ENCODE assay signal across 17 cellular contexts in genomic region chr1:214287884-214288283, GRCh38. TPM values are rescaled to one million over a fixed set of nuclear protein-coding genes. Genes with fewer than 3 reads are reported as not detected.
DNase-seq lines count a peak whose midpoint lies in the region; ATAC-seq lines count a peak whose summit lies in the region.
"Had no signal": no experiment of that assay in that cellular context is flagged by ENCODE, and none has a peak within 500 bp of the region (broad histone marks: within the 10 kb centered on the region; RNA-seq: fewer than 3 reads in every experiment).

No MANE protein-coding gene starts in this region.

- peak in 1 of 2 donors; percentile 40 for ATAC-seq in naive thymus-derived CD8-positive, alpha-beta T cell
- no peak for ATAC-seq in right cardiac atrium

- H3K27ac ChIP-seq in SK-N-MC (peak overlapping the region; percentile 32; the same call in 1 of the 2 replicates), right cardiac atrium (ENCODE audit: low read length) (no peak overlapping the region)
- H3K27ac ChIP-seq: 22Rv1; BLaER1 treated with 17β-estradiol and CSF1 and Interleukin-3, amounts not matched to agents 10 nM and 100 nM had no signal

- DNase-seq in activated naive CD4-positive, alpha-beta T cell treated with Interleukin-2 at 50 U/mL for 16 hours = no peak
- DNase-seq in SK-N-MC (ENCODE audit: low read depth, low spot score) (no peak), HK-2 (ENCODE audit: unreplicated experiment) (no peak), SKM-1 treated with dmso at 0.1 percent for 144 hours (lab: John Stamatoyannopoulos, UW; ENCODE audit: unreplicated experiment) (no peak), right cardiac atrium (no peak)
- no peak for DNase-seq in naive thymus-derived CD8-positive, alpha-beta T cell
- DNase-seq: AML-193; CD4-positive, CD25-positive, alpha-beta regulatory T cell; COR-L47; DMS153; DMS79 treated with DMSO at 0.1 percent for 48 hours; GDM1; GOT3 had no signal

- H3K9ac ChIP-seq in SK-N-MC (ENCODE audit: insufficient read length) = no peak overlapping the region
- H3K9ac ChIP-seq: BLaER1 treated with 17β-estradiol and CSF1 and Interleukin-3, amounts not matched to agents 10 nM and 100 nM had no signal

- H3K36me3 Mint-ChIP-seq in activated naive CD4-positive, alpha-beta T cell treated with anti-CD3 and anti-CD28 coated beads, Interleukin-2, amount 50 U/mL, for 24 hours = peaks cover 20% of the 10 kb centered on the region
- H3K36me3 Mint-ChIP-seq in naive thymus-derived CD8-positive, alpha-beta T cell = peaks cover 11 to 23% (median 16%) of the 10 kb centered on the region in 3 donors

- H3K9me3 ChIP-seq in SK-N-MC (ENCODE audit: low read depth, low read length) = no peaks in the 10 kb centered on the region
- H3K9me3 ChIP-seq in right cardiac atrium (ENCODE audit: control insufficient read depth, low read length) = no peaks in the 10 kb centered on the region
- H3K9me3 ChIP-seq: HAP-1 had no signal

- 83% methylated on average over 6 of the region's 6 CpGs for WGBS in right cardiac atrium

- H3K4me1 ChIP-seq in right cardiac atrium (ENCODE audit: control insufficient read depth, insufficient read depth, low read length) = no peaks in the 10 kb centered on the region

- H3K27ac Mint-ChIP-seq in activated naive CD4-positive, alpha-beta T cell treated with anti-CD3 and anti-CD28 coated beads, Interleukin-2, amount 50 U/mL, for 24 hours = no peak overlapping the region
- peak overlapping the region in 5 of 10 donors; percentile 5 to 75 (median 49) for H3K27ac Mint-ChIP-seq in naive thymus-derived CD8-positive, alpha-beta T cell
- H3K27ac Mint-ChIP-seq: CD4-positive, CD25-positive, alpha-beta regulatory T cell had no signal

- no peaks in the 10 kb centered on the region for H3K27me3 ChIP-seq in right cardiac atrium (ENCODE audit: control insufficient read depth, insufficient read depth)
- H3K27me3 ChIP-seq: BLaER1 treated with 17β-estradiol and CSF1 and Interleukin-3, amounts not matched to agents 10 nM and 100 nM had no signal

- H3K36me3 ChIP-seq in SK-N-MC (ENCODE audit: insufficient read depth, low read length) = 0 out of 2 replicates have a peak, but pooled peaks cover 5% of the 10 kb centered on the region
- H3K36me3 ChIP-seq: HAP-1 had no signal

- no peaks in the 10 kb centered on the region for H3K9me3 Mint-ChIP-seq in activated naive CD4-positive, alpha-beta T cell treated with anti-CD3 and anti-CD28 coated beads, Interleukin-2, amount 50 U/mL, for 24 hours
- peaks cover 0 to 13% (median 0%) of the 10 kb centered on the region in 9 donors for H3K9me3 Mint-ChIP-seq in naive thymus-derived CD8-positive, alpha-beta T cell

- no peak overlapping the region for H3K4me3 ChIP-seq in SK-N-MC
- no peak overlapping the region for H3K4me3 ChIP-seq in right cardiac atrium (ENCODE audit: low read length)
- H3K4me3 ChIP-seq: BLaER1 treated with 17β-estradiol and CSF1 and Interleukin-3, amounts not matched to agents 10 nM and 100 nM; HAP-1 had no signal

- peak overlapping the region; percentile 15 for H3K4me3 Mint-ChIP-seq in activated naive CD4-positive, alpha-beta T cell treated with anti-CD3 and anti-CD28 coated beads, Interleukin-2, amount 50 U/mL, for 24 hours
- peak overlapping the region in 7 of 10 donors; percentile 1 to 58 (median 40) for H3K4me3 Mint-ChIP-seq in naive thymus-derived CD8-positive, alpha-beta T cell
- H3K4me3 Mint-ChIP-seq: CD4-positive, CD25-positive, alpha-beta regulatory T cell had no signal

- intact Hi-C loops in right cardiac atrium (cut with DNase I) = no loop called here

- H3K27me3 Mint-ChIP-seq in activated naive CD4-positive, alpha-beta T cell treated with anti-CD3 and anti-CD28 coated beads, Interleukin-2, amount 50 U/mL, for 24 hours = no peaks in the 10 kb centered on the region
- no peaks in the 10 kb centered on the region for H3K27me3 Mint-ChIP-seq in naive thymus-derived CD8-positive, alpha-beta T cell
- H3K27me3 Mint-ChIP-seq: CD4-positive, CD25-positive, alpha-beta regulatory T cell had no signal

- POLR2A ChIA-PET in naive thymus-derived CD8-positive, alpha-beta T cell (lab: Charles Lee) = no interaction called here

- peaks cover 53% of the 10 kb centered on the region for H3K4me1 Mint-ChIP-seq in activated naive CD4-positive, alpha-beta T cell treated with anti-CD3 and anti-CD28 coated beads, Interleukin-2, amount 50 U/mL, for 24 hours
- peaks cover 18 to 59% (median 53%) of the 10 kb centered on the region in 4 donors for H3K4me1 Mint-ChIP-seq in naive thymus-derived CD8-positive, alpha-beta T cell

RNA-seq across cellular contexts. Expression of gene SMYD2, which starts 6.9 kb away (rescaled TPM):
- 10 to 100 TPM; 37.2 to 39.5 TPM for total RNA-seq in naive thymus-derived CD8-positive, alpha-beta T cell
- polyA plus RNA-seq in naive thymus-derived CD8-positive, alpha-beta T cell = 10 to 100 TPM; 37.6 to 41.9 (median 41.7) TPM
- 10 to 100 TPM in 3 of 4 donors, 1 to 10 TPM in 1; 8.8 to 26.5 (median 17.6) TPM for total RNA-seq in right cardiac atrium
- polyA plus RNA-seq in right cardiac atrium = 34.6 TPM
